Comparison of ENCODE assay signal across 8 cellular contexts in genomic region chr17:64927444-64927843, GRCh38. TPM values are rescaled to one million over a fixed set of nuclear protein-coding genes. Genes with fewer than 3 reads are reported as not detected.
DNase-seq lines count a peak whose midpoint lies in the region; ATAC-seq and TF ChIP-seq lines count a peak whose summit lies in the region.
"Not testable (repeated sequence)": the region's sequence is repeated elsewhere in the genome, so short reads cannot be mapped to it uniquely, and the experiment has no call there.

No MANE protein-coding gene starts in this region.

- not testable (repeated sequence) for H3K9me3 Mint-ChIP-seq in CD8-positive, alpha-beta T cell; endothelial cell (ENCODE audit: unreplicated experiment)

- H3K27ac ChIP-seq in CD8-positive, alpha-beta T cell (ENCODE audit: low read depth, low read length) = not testable (repeated sequence)

- POLR2A ChIA-PET in CD8-positive, alpha-beta T cell (lab: Charles Lee) = not testable (repeated sequence)

- not testable (repeated sequence) for H3K4me1 Mint-ChIP-seq in CD8-positive, alpha-beta T cell (ENCODE audit: low read depth)
- H3K4me1 Mint-ChIP-seq in endothelial cell (ENCODE audit: unreplicated experiment) = peaks cover 10% of the 10 kb centered on the region

- H3K4me3 ChIP-seq in CD8-positive, alpha-beta T cell (ENCODE audit: low read depth, low read length) = not testable (repeated sequence)

- ATAC-seq in CD8-positive, alpha-beta T cell = peak; percentile 100
- ATAC-seq in GM21619 (IDR thresholded peaks at IDR 0.05; ENCODE audit: unreplicated experiment) = peak; percentile 66

- not testable (repeated sequence) for H3K9me3 ChIP-seq in CD8-positive, alpha-beta T cell (ENCODE audit: low read length)

- H3K27me3 ChIP-seq in CD8-positive, alpha-beta T cell (ENCODE audit: insufficient read depth, low read length) = not testable (repeated sequence)

- peak; percentile 32 to 74 (median 60) for DNase-seq in CD8-positive, alpha-beta T cell
- DNase-seq in NCI-H1092 treated with DMSO at 0.1 percent for 48 hours (lab: John Stamatoyannopoulos, UW) (peak; percentile 63), RPMI7951 (ENCODE audit: low read depth) (peak; percentile 56), endothelial cell (ENCODE audit: low spot score) (peak; percentile 65), lung microvascular endothelial cell (ENCODE audit: low read depth in 2 of 2) (peak; percentile 72 to 82)
- peak; percentile 65 for DNase-seq in activated CD8-positive, alpha-beta memory T cell treated with anti-CD3 and anti-CD28 coated beads, Interleukin-2, amount 50 U/mL, for 1 hour (ENCODE audit: extremely low read depth)
- DNase-seq in stimulated activated CD4-positive, alpha-beta T cell treated with anti-CD3 and anti-CD28 coated beads, TNF-alpha, amount 100 ng/mL, for 24 hours (ENCODE audit: low read depth in 3 of 3) = peak in 2 of 3 experiments; percentile 45 to 67

- H3K4me3 Mint-ChIP-seq in CD8-positive, alpha-beta T cell; endothelial cell (ENCODE audit: unreplicated experiment): not testable (repeated sequence)

- H3K27me3 Mint-ChIP-seq in CD8-positive, alpha-beta T cell (ENCODE audit: low read depth); endothelial cell (ENCODE audit: unreplicated experiment): not testable (repeated sequence)

- peak; percentile 72 for TF ChIP-seq CTCF in CD8-positive, alpha-beta T cell (IDR thresholded peaks at IDR 0.05)
- peak; percentile 72 for TF ChIP-seq CTCF in endothelial cell (IDR thresholded peaks at IDR 0.05; ENCODE audit: unreplicated experiment)

- intact Hi-C loops in CD8-positive, alpha-beta T cell (cut with DNase I, micrococcal nuclease) = loop anchor here (1.0 to 10.0 kb wide), 4 partner anchors 8 to 271 kb away; partner anchors contain the start of gene LRRC37A3 (in 1 of the 2)

- CTCF ChIA-PET in CD8-positive, alpha-beta T cell (lab: Charles Lee) = interaction anchor here (0.6 to 1.0 kb wide), 10 partner anchors 11 to 907 kb away, joined by 3 to 5 read pairs (median 3); partner anchors contain the start of gene ICAM2

- not testable (repeated sequence) for H3K36me3 ChIP-seq in CD8-positive, alpha-beta T cell (ENCODE audit: insufficient read depth, low read length)

- not testable (repeated sequence) for H3K36me3 Mint-ChIP-seq in CD8-positive, alpha-beta T cell; endothelial cell (ENCODE audit: low read depth, unreplicated experiment)

- not testable (repeated sequence) for H3K27ac Mint-ChIP-seq in CD8-positive, alpha-beta T cell
- peak overlapping the region; percentile 65 for H3K27ac Mint-ChIP-seq in endothelial cell (ENCODE audit: unreplicated experiment)

- not testable (repeated sequence) for H3K4me1 ChIP-seq in CD8-positive, alpha-beta T cell (ENCODE audit: insufficient read depth, low read length)

RNA-seq across cellular contexts. Expression of gene LRRC37A3, which starts 8.2 kb away (rescaled TPM):
- total RNA-seq in CD8-positive, alpha-beta T cell = 1 to 10 TPM; 4.1 to 6.2 TPM
- 3.9 and 5.5 TPM in 2 replicates for total RNA-seq in RPMI7951 (2014; rRNA removed; shearing (Covaris generic))
- 31.8 TPM for total RNA-seq in endothelial cell (ENCODE audit: unreplicated experiment)
- total RNA-seq in lung microvascular endothelial cell = 4.1 and 8.3 TPM in 2 replicates
